In the genomic region with DNA sequence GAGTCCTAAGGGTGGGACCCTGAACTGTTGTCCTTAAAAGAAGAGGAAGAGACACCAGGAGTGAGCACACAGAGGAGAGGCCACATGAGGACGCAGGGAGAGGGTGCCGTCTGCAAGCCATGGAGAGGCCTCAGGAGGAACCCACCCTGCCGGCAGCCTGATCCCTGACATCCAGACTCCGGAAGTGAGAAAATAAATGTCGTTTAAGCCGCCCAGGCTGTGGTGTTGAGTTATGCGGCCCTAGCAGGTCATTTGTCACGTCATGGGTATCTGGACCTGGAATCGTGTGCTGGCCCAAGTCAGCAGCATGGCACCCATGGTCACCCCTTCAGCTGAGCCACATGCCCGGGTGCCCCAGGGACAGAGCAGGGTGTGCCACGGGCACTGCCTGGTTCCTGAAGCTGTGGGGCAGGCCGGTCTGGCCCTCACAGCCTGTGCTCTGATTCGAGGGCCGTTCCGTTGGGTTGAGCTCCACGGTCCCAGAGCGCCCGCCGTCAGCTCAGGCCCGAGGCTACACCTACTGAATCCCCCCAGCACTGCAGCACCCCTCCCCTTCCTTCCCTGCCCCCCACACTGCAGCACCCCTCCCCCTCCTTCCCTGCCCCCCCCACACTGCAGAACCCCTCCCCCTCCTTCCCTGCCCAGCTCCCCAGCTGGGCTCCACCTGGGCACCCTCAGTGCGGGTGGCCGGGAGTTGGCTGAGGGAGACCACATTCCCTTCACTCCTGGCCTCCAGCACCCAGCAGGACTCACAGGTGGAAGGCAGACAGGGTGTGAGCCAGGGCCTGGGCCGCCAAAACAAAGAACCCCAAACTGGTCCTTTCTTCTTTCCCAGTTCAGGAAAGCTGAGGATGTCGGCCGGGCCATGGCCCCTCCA, we compare ENCODE assay signal across 9 cellular contexts. TPM values are rescaled to one million over a fixed set of nuclear protein-coding genes. Genes with fewer than 3 reads are reported as not detected.
DNase-seq lines count a peak whose midpoint lies in the region; ATAC-seq lines count a peak whose summit lies in the region.
"Had no signal": no experiment of that assay in that cellular context is flagged by ENCODE, and none has a peak within 500 bp of the region (broad histone marks: within the 10 kb centered on the region; RNA-seq: fewer than 3 reads in every experiment).

No MANE protein-coding gene starts in this region.

- H3K27me3 ChIP-seq in BLaER1 treated with 17β-estradiol and CSF1 and Interleukin-3, amounts not matched to agents 10 nM and 100 nM, result peaks cover 0 to 5% (median 0%) of the 10 kb centered on the region in 11 experiments; a peak in 3 of 22 replicates
- H3K27me3 ChIP-seq in H7 (ENCODE audit: control insufficient read depth, insufficient read depth, low read length), result peaks cover 7% of the 10 kb centered on the region
- no peaks in the 10 kb centered on the region for H3K27me3 ChIP-seq in muscle layer of duodenum (ENCODE audit: low read depth, low read length)
- H3K27me3 ChIP-seq: pancreas had no signal

- H3K27ac ChIP-seq in BLaER1 treated with 17β-estradiol and CSF1 and Interleukin-3, amounts not matched to agents 10 nM and 100 nM, result peak overlapping the region in 9 of 11 experiments; percentile 35 to 97 (median 83); a peak in 17 of 22 replicates
- peak overlapping the region; percentile 51 for H3K27ac ChIP-seq in muscle layer of duodenum (ENCODE audit: low read length)

- H3K4me3 ChIP-seq in BLaER1 treated with 17β-estradiol and CSF1 and Interleukin-3, amounts not matched to agents 10 nM and 100 nM, result peak overlapping the region in 1 of 10 experiments; percentile 22; a peak in 1 of 20 replicates
- no peak overlapping the region for H3K4me3 ChIP-seq in H7 (ENCODE audit: insufficient read depth, low read depth, low read length)
- H3K4me3 ChIP-seq in muscle layer of duodenum (ENCODE audit: low read depth in 1 of 2, low read length in 2 of 2), result no peak overlapping the region
- H3K4me3 ChIP-seq: pancreas had no signal

- no peaks in the 10 kb centered on the region for H3K27me3 Mint-ChIP-seq in activated T-helper 2 cell treated with anti-CD3 and anti-CD28 coated beads, Interferon-gamma antibody, Interleukin-2, Interleukin-4, amounts not matched to agents 10 μg/mL and 5 μg/mL and 100 μg/mL, durations not matched to agents 14 hours and 24 hours and 36 hours (ENCODE audit: low read depth)

- H3K4me2 ChIP-seq in BLaER1 treated with 17β-estradiol and CSF1 and Interleukin-3, amounts not matched to agents 10 nM and 100 nM, result peak overlapping the region; percentile 58 to 98 (median 83); a peak in 21 of 22 replicates

- peak overlapping the region in 7 of 11 experiments; percentile 23 to 85 (median 79); a peak in 10 of 22 replicates for H3K9ac ChIP-seq in BLaER1 treated with 17β-estradiol and CSF1 and Interleukin-3, amounts not matched to agents 10 nM and 100 nM

- H3K4me1 Mint-ChIP-seq in activated T-helper 2 cell treated with anti-CD3 and anti-CD28 coated beads, Interferon-gamma antibody, Interleukin-2, Interleukin-4, amounts not matched to agents 10 μg/mL and 5 μg/mL and 100 μg/mL, durations not matched to agents 14 hours and 24 hours and 36 hours (ENCODE audit: low read depth), result peaks cover 23% of the 10 kb centered on the region

- H4K20me1 ChIP-seq in BLaER1 treated with 17β-estradiol and CSF1 and Interleukin-3, amounts not matched to agents 10 nM and 100 nM, result no peaks in the 10 kb centered on the region

- H3K9me3 ChIP-seq in BLaER1 treated with 17β-estradiol and CSF1 and Interleukin-3, amounts not matched to agents 10 nM and 100 nM (replicated peaks in 1 of 11), result no peaks in the 10 kb centered on the region
- H3K9me3 ChIP-seq in muscle layer of duodenum (ENCODE audit: control insufficient read depth in 1 of 2, low read length in 2 of 2), result no peaks in the 10 kb centered on the region
- H3K9me3 ChIP-seq: pancreas had no signal

- no peaks in the 10 kb centered on the region for H3K9me3 Mint-ChIP-seq in activated T-helper 2 cell treated with anti-CD3 and anti-CD28 coated beads, Interferon-gamma antibody, Interleukin-2, Interleukin-4, amounts not matched to agents 10 μg/mL and 5 μg/mL and 100 μg/mL, durations not matched to agents 14 hours and 24 hours and 36 hours

- no peaks in the 10 kb centered on the region for H3K36me3 ChIP-seq in BLaER1 treated with 17β-estradiol and CSF1 and Interleukin-3, amounts not matched to agents 10 nM and 100 nM
- no peaks in the 10 kb centered on the region for H3K36me3 ChIP-seq in H7 (replicated peaks; ENCODE audit: control insufficient read depth, insufficient read depth, low read length)
- no peaks in the 10 kb centered on the region for H3K36me3 ChIP-seq in muscle layer of duodenum (ENCODE audit: control insufficient read depth in 1 of 2, insufficient read depth in 2 of 2, low read length in 2 of 2)
- H3K36me3 ChIP-seq: pancreas had no signal

- no peak for ATAC-seq in GM18858 (IDR thresholded peaks at IDR 0.05; ENCODE audit: unreplicated experiment)
- no peak for ATAC-seq in GM19324 (IDR thresholded peaks at IDR 0.05; ENCODE audit: low FRiP score, unreplicated experiment)

- H3K4me1 ChIP-seq in BLaER1 treated with 17β-estradiol and CSF1 and Interleukin-3, amounts not matched to agents 10 nM and 100 nM, result peaks cover 45 to 91% (median 72%) of the 10 kb centered on the region in 10 experiments
- H3K4me1 ChIP-seq in muscle layer of duodenum (ENCODE audit: control insufficient read depth in 1 of 2, insufficient read depth in 2 of 2, low read length in 2 of 2), result peaks cover 0 to 34% of the 10 kb centered on the region in 2 donors

- peak overlapping the region; percentile 81 for H3K27ac Mint-ChIP-seq in activated T-helper 2 cell treated with anti-CD3 and anti-CD28 coated beads, Interferon-gamma antibody, Interleukin-2, Interleukin-4, amounts not matched to agents 10 μg/mL and 5 μg/mL and 100 μg/mL, durations not matched to agents 14 hours and 24 hours and 36 hours

- H3K36me3 Mint-ChIP-seq in activated T-helper 2 cell treated with anti-CD3 and anti-CD28 coated beads, Interferon-gamma antibody, Interleukin-2, Interleukin-4, amounts not matched to agents 10 μg/mL and 5 μg/mL and 100 μg/mL, durations not matched to agents 14 hours and 24 hours and 36 hours (ENCODE audit: low read depth), result no peaks in the 10 kb centered on the region

- DNase-seq in H7 (peak; percentile 88), SHP77 treated with DMSO at 0.1 percent for 48 hours (lab: John Stamatoyannopoulos, UW) (no peak), NCI-H146 treated with DMSO at 0.1 percent for 48 hours (lab: John Stamatoyannopoulos, UW; ENCODE audit: unreplicated experiment) (no peak)
- DNase-seq in activated T-helper 2 cell treated with anti-CD3 and anti-CD28 coated beads, Interferon-gamma antibody, Interleukin-2, Interleukin-4, amounts not matched to agents 10 μg/mL and 5 μg/mL and 100 μg/mL, durations not matched to agents 14 hours and 24 hours and 36 hours (ENCODE audit: low spot score), result no peak

- no peak overlapping the region for H3K4me3 Mint-ChIP-seq in activated T-helper 2 cell treated with anti-CD3 and anti-CD28 coated beads, Interferon-gamma antibody, Interleukin-2, Interleukin-4, amounts not matched to agents 10 μg/mL and 5 μg/mL and 100 μg/mL, durations not matched to agents 14 hours and 24 hours and 36 hours (ENCODE audit: low read depth)

- intact Hi-C loops in activated T-helper 2 cell treated with anti-CD3 and anti-CD28 coated beads, Interferon-gamma antibody, Interleukin-2, Interleukin-4, amounts not matched to agents 10 μg/mL and 5 μg/mL and 100 μg/mL, durations not matched to agents 14 hours and 24 hours and 36 hours (cut with micrococcal nuclease), result no loop called here

RNA-seq across cellular contexts. Expression of a gene that starts 2.7 kb away (rescaled TPM):
- 3.7 and 6.0 TPM in 2 replicates for total RNA-seq in H7 (2014; rRNA removed; shearing (Covaris generic))
- total RNA-seq in activated T-helper 2 cell treated with anti-CD3 and anti-CD28 coated beads, Interferon-gamma antibody, Interleukin-2, Interleukin-4, amounts not matched to agents 10 μg/mL and 5 μg/mL and 100 μg/mL, durations not matched to agents 14 hours and 24 hours and 36 hours, result 51.7 and 53.1 TPM in 2 replicates

RNA-seq across cellular contexts. Expression of a gene that starts 13.5 kb away (rescaled TPM):
- 31.2 and 52.0 TPM in 2 replicates for total RNA-seq in H7 (2014; rRNA removed; shearing (Covaris generic))
- total RNA-seq in activated T-helper 2 cell treated with anti-CD3 and anti-CD28 coated beads, Interferon-gamma antibody, Interleukin-2, Interleukin-4, amounts not matched to agents 10 μg/mL and 5 μg/mL and 100 μg/mL, durations not matched to agents 14 hours and 24 hours and 36 hours, result 187 and 200 TPM in 2 replicates

RNA-seq across cellular contexts. Expression of a gene that starts 58.2 kb away (rescaled TPM):
- 31.7 and 37.3 TPM in 2 replicates for total RNA-seq in H7 (2014; rRNA removed; shearing (Covaris generic))
- 139 and 151 TPM in 2 replicates for total RNA-seq in activated T-helper 2 cell treated with anti-CD3 and anti-CD28 coated beads, Interferon-gamma antibody, Interleukin-2, Interleukin-4, amounts not matched to agents 10 μg/mL and 5 μg/mL and 100 μg/mL, durations not matched to agents 14 hours and 24 hours and 36 hours
